25 cellular contexts compared by ENCODE assay signal in genomic region chr2:164742738-164743317, GRCh38.
"Had no signal": no experiment of that assay in that cellular context is flagged by ENCODE, and none has a peak within 500 bp of the region (broad histone marks: within the 10 kb centered on the region; RNA-seq: fewer than 3 reads in every experiment).

No MANE protein-coding gene starts in this region.

- H3K4me3 Mint-ChIP-seq: activated CD4-positive, alpha-beta memory T cell treated with anti-CD3 and anti-CD28 coated beads, Interleukin-2, amount 10 ng/mL, durations not matched to agents 7 days and 5 days; activated CD4-positive, alpha-beta T cell treated with anti-CD3 and anti-CD28 coated beads, Interleukin-2, amount 10 ng/mL, durations not matched to agents 7 days and 5 days; activated naive CD4-positive, alpha-beta T cell treated with anti-CD3 and anti-CD28 coated beads, Interleukin-2, amount 10 ng/mL, durations not matched to agents 7 days and 5 days; activated naive CD8-positive, alpha-beta T cell treated with anti-CD3 and anti-CD28 coated beads, Interleukin-2, amount 10 ng/mL, durations not matched to agents 7 days and 5 days; activated T-cell treated with anti-CD3 and anti-CD28 coated beads, Interleukin-2, amount 50 U/mL, for 24 hours; dendritic cell treated with granulocyte-macrophage colony-stimulating factor and Interleukin-4, amounts not matched to agents 40 ng/mL and 50 ng/mL, for 4 days; naive B cell had no signal

- ATAC-seq: psoas muscle had no signal

- H3K4me1 Mint-ChIP-seq: activated CD4-positive, alpha-beta memory T cell treated with anti-CD3 and anti-CD28 coated beads, Interleukin-2, amount 10 ng/mL, durations not matched to agents 7 days and 5 days; activated CD4-positive, alpha-beta T cell treated with anti-CD3 and anti-CD28 coated beads, Interleukin-2, amount 10 ng/mL, durations not matched to agents 7 days and 5 days; activated naive CD4-positive, alpha-beta T cell treated with anti-CD3 and anti-CD28 coated beads, Interleukin-2, amount 10 ng/mL, durations not matched to agents 7 days and 5 days; activated naive CD8-positive, alpha-beta T cell treated with anti-CD3 and anti-CD28 coated beads, Interleukin-2, amount 10 ng/mL, durations not matched to agents 7 days and 5 days had no signal

- H3K9me3 Mint-ChIP-seq: activated CD4-positive, alpha-beta memory T cell treated with anti-CD3 and anti-CD28 coated beads, Interleukin-2, amount 10 ng/mL, durations not matched to agents 7 days and 5 days; activated CD4-positive, alpha-beta T cell treated with anti-CD3 and anti-CD28 coated beads, Interleukin-2, amount 10 ng/mL, durations not matched to agents 7 days and 5 days; activated naive CD4-positive, alpha-beta T cell treated with anti-CD3 and anti-CD28 coated beads, Interleukin-2, amount 10 ng/mL, durations not matched to agents 7 days and 5 days; activated naive CD8-positive, alpha-beta T cell treated with anti-CD3 and anti-CD28 coated beads, Interleukin-2, amount 10 ng/mL, durations not matched to agents 7 days and 5 days; activated T-cell treated with anti-CD3 and anti-CD28 coated beads, Interleukin-2, amount 50 U/mL, for 24 hours; dendritic cell treated with granulocyte-macrophage colony-stimulating factor and Interleukin-4, amounts not matched to agents 40 ng/mL and 50 ng/mL, for 4 days; naive B cell had no signal

- H3K27ac ChIP-seq: epithelial cell of prostate, esophagus squamous epithelium, ovary, psoas muscle, testis, transverse colon had no signal

- H3K27me3 ChIP-seq: esophagus squamous epithelium, ovary, testis, transverse colon had no signal

- H3K9me3 ChIP-seq: esophagus squamous epithelium, ovary, psoas muscle, testis, transverse colon had no signal

- H3K27me3 Mint-ChIP-seq: activated naive CD4-positive, alpha-beta T cell treated with anti-CD3 and anti-CD28 coated beads, Interleukin-2, amount 10 ng/mL, durations not matched to agents 7 days and 5 days; dendritic cell treated with granulocyte-macrophage colony-stimulating factor and Interleukin-4, amounts not matched to agents 40 ng/mL and 50 ng/mL, for 4 days; naive B cell had no signal

- H3K4me3 ChIP-seq: esophagus squamous epithelium, lung, ovary, psoas muscle, testis, transverse colon had no signal

- H3K36me3 Mint-ChIP-seq: activated naive CD4-positive, alpha-beta T cell treated with anti-CD3 and anti-CD28 coated beads, Interleukin-2, amount 10 ng/mL, durations not matched to agents 7 days and 5 days; activated naive CD8-positive, alpha-beta T cell treated with anti-CD3 and anti-CD28 coated beads, Interleukin-2, amount 10 ng/mL, durations not matched to agents 7 days and 5 days had no signal

- FAIRE-seq: astrocyte had no signal

- DNase-seq: activated CD4-positive, alpha-beta memory T cell treated with anti-CD3 and anti-CD28 coated beads, Interleukin-2, amount 10 ng/mL, durations not matched to agents 7 days and 5 days; activated CD4-positive, alpha-beta T cell treated with anti-CD3 and anti-CD28 coated beads for 1 hour; activated CD4-positive, alpha-beta T cell treated with anti-CD3 and anti-CD28 coated beads, Interleukin-2, amount 10 ng/mL, durations not matched to agents 7 days and 5 days; activated CD8-positive, alpha-beta memory T cell treated with anti-CD3 and anti-CD28 coated beads, Interleukin-2, amount 50 U/mL, for 48 hours; activated gamma-delta T cell; activated naive CD4-positive, alpha-beta T cell treated with anti-CD3 and anti-CD28 coated beads, Interleukin-2, amount 10 ng/mL, durations not matched to agents 7 days and 5 days; activated naive CD8-positive, alpha-beta T cell treated with anti-CD3 and anti-CD28 coated beads, Interleukin-2, amount 10 ng/mL, durations not matched to agents 7 days and 5 days; activated T-cell treated with anti-CD3 and anti-CD28 coated beads, Interleukin-2, amount 50 U/mL, for 24 hours; amniotic stem cell; caudate nucleus; esophagus squamous epithelium; glutamatergic neuron; naive B cell; ovary; psoas muscle; stimulated activated CD4-positive, alpha-beta T cell treated with anti-CD3 and anti-CD28 coated beads, Interleukin-15, amount 100 ng/mL, for 24 hours; stimulated activated CD4-positive, alpha-beta T cell treated with anti-CD3 and anti-CD28 coated beads, Interleukin-2, amount 100 ng/mL, for 24 hours; stimulated activated naive CD4-positive, alpha-beta T cell treated with Interleukin-2 at 50 U/mL for 16 hours; T-helper 2 cell; testis; transverse colon had no signal

- H3K36me3 ChIP-seq: ovary, transverse colon had no signal

- H3K27ac Mint-ChIP-seq: activated CD4-positive, alpha-beta memory T cell treated with anti-CD3 and anti-CD28 coated beads, Interleukin-2, amount 10 ng/mL, durations not matched to agents 7 days and 5 days; activated CD4-positive, alpha-beta T cell treated with anti-CD3 and anti-CD28 coated beads, Interleukin-2, amount 10 ng/mL, durations not matched to agents 7 days and 5 days; activated naive CD4-positive, alpha-beta T cell treated with anti-CD3 and anti-CD28 coated beads, Interleukin-2, amount 10 ng/mL, durations not matched to agents 7 days and 5 days; activated naive CD8-positive, alpha-beta T cell treated with anti-CD3 and anti-CD28 coated beads, Interleukin-2, amount 10 ng/mL, durations not matched to agents 7 days and 5 days; activated T-cell treated with anti-CD3 and anti-CD28 coated beads, Interleukin-2, amount 50 U/mL, for 24 hours; dendritic cell treated with granulocyte-macrophage colony-stimulating factor and Interleukin-4, amounts not matched to agents 40 ng/mL and 50 ng/mL, for 4 days had no signal
